21 cellular contexts compared by ENCODE assay signal in the genomic region with DNA sequence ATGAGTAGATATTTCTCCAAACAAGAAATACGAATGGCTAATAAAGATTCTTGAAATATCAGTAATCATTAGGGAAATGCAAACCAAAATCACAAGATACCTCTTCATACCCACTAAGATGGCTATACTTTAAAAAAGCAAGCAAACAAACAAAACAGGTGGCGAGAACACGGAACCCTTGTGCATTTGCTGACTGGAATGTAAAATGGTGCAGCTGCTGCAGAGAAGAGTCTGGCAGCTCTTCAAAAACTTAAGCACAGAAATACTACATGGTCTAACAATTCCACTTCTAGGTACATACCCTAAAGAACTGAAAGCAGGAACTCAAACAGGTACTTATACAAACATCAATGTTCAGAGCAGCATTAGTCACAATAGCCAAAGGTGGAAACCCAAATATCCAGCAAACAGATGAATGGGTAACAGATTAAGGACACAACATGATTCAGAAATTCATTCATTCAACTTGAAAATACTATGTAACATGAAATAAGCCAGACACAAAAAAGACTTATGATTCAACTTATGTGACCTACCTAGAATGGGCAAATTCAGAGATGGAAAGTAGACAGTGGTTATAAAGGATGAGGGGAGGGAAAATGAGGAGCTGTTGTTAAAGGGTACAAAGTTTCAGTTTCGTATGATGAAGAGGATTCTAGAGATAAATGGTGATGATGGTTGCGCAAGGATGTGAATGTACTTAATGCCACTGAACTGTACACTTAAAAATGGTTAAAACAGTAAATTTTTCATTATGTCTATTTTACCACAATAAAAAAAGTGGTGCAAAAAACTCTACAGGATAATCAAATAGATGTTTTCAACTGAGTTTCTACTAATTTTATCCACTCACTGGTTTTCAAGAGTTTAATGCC. TPM values are rescaled to one million over a fixed set of nuclear protein-coding genes. Genes with fewer than 3 reads are reported as not detected.
DNase-seq lines count a peak whose midpoint lies in the region; ATAC-seq and TF ChIP-seq lines count a peak whose summit lies in the region.
"Had no signal": no experiment of that assay in that cellular context is flagged by ENCODE, and none has a peak within 500 bp of the region (broad histone marks: within the 10 kb centered on the region; RNA-seq: fewer than 3 reads in every experiment).

No MANE protein-coding gene starts in this region.

- no peak overlapping the region for H3K9ac ChIP-seq in OCI-LY3 (ENCODE audit: low read length)

- H3K4me2 ChIP-seq in OCI-LY3 (ENCODE audit: low read length): 0 out of 2 replicates have a peak overlapping the region, but pooled peaks have one; percentile 3

- intact Hi-C loops in left lung (cut with DNase I): no loop called here

- TF ChIP-seq CTCF in OCI-LY3 (IDR thresholded peaks at IDR 0.05; ENCODE audit: low read depth, low read length) (no peak), left lung (IDR thresholded peaks at IDR 0.05) (no peak)

- H3K27ac ChIP-seq in OCI-LY3 (ENCODE audit: low read length) (no peak overlapping the region; the same call in 1 of the 2 replicates), left lung (no peak overlapping the region)
- H3K27ac ChIP-seq: 22Rv1, foreskin keratinocyte had no signal

- peaks cover 7% of the 10 kb centered on the region for H3K4me1 ChIP-seq in OCI-LY3 (ENCODE audit: low read length)
- H3K4me1 ChIP-seq in left lung: no peaks in the 10 kb centered on the region
- H3K4me1 ChIP-seq: foreskin keratinocyte had no signal

- ATAC-seq in GM21423 (IDR thresholded peaks at IDR 0.05; ENCODE audit: unreplicated experiment): peak; percentile 63
- peak; percentile 87 for ATAC-seq in left lung
- no peak for ATAC-seq in HG02763 (IDR thresholded peaks at IDR 0.05; ENCODE audit: unreplicated experiment)
- ATAC-seq: foreskin keratinocyte had no signal

- peak; percentile 8 for DNase-seq in NCI-H2029 treated with DMSO at 0.1 percent for 48 hours (lab: John Stamatoyannopoulos, UW)
- no peak for DNase-seq in NCI-H2029 (lab: John Stamatoyannopoulos, UW)
- DNase-seq in left lung: no peak
- no peak for DNase-seq in GF-D8 (lab: John Stamatoyannopoulos, UW)
- no peak for DNase-seq in NK-92 treated with Interleukin-12 subunit alpha and Interleukin-12 subunit beta, amount 100 ng/mL, for 24 hours (lab: John Stamatoyannopoulos, UW)
- DNase-seq: activated CD4-positive, alpha-beta T cell treated with anti-CD3 and anti-CD28 coated beads, Interleukin-2, amount 50 U/mL, for 1 hour; amniotic stem cell; dorsolateral prefrontal cortex; foreskin keratinocyte; H9; hypothalamus; kidney; mesenchymal stem cell; NCI-H187 treated with DMSO at 0.1 percent for 48 hours; NCI-H446 treated with DMSO at 0.1 percent for 48 hours; nephron progenitor cell; stimulated activated CD4-positive, alpha-beta T cell treated with anti-CD3 and anti-CD28 coated beads, Interleukin-2, amount 100 ng/mL, for 24 hours had no signal

- no peaks in the 10 kb centered on the region for H4K20me1 ChIP-seq in OCI-LY3 (ENCODE audit: insufficient read depth, low read length)

- no peak overlapping the region for H3K4me3 ChIP-seq in OCI-LY3 (ENCODE audit: low read length)
- no peak overlapping the region for H3K4me3 ChIP-seq in left lung
- H3K4me3 ChIP-seq: dorsolateral prefrontal cortex had no signal

- H2AFZ ChIP-seq in OCI-LY3 (ENCODE audit: low read depth, low read length): no peak overlapping the region

- H3K27me3 ChIP-seq in OCI-LY3 (ENCODE audit: low read depth, low read length) (no peaks in the 10 kb centered on the region), left lung (no peaks in the 10 kb centered on the region)
- H3K27me3 ChIP-seq: dorsolateral prefrontal cortex, foreskin keratinocyte had no signal

- H3K36me3 ChIP-seq in OCI-LY3 (replicated peaks; ENCODE audit: low read depth, low read length): peaks cover 61% of the 10 kb centered on the region
- H3K36me3 ChIP-seq in left lung: peaks cover 0 to 98% of the 10 kb centered on the region in 2 donors

- no peaks in the 10 kb centered on the region for H3K79me2 ChIP-seq in OCI-LY3 (ENCODE audit: low read length)

- H3K9me3 ChIP-seq in OCI-LY3 (ENCODE audit: insufficient read depth, low read length) (no peaks in the 10 kb centered on the region), left lung (no peaks in the 10 kb centered on the region)

RNA-seq across cellular contexts. Expression of gene GPR75, which starts 26.9 kb away (rescaled TPM):
- 1 to 10 TPM; 1.3 to 3.0 TPM for total RNA-seq in left lung
